27 cellular contexts compared by ENCODE assay signal in the genomic region with DNA sequence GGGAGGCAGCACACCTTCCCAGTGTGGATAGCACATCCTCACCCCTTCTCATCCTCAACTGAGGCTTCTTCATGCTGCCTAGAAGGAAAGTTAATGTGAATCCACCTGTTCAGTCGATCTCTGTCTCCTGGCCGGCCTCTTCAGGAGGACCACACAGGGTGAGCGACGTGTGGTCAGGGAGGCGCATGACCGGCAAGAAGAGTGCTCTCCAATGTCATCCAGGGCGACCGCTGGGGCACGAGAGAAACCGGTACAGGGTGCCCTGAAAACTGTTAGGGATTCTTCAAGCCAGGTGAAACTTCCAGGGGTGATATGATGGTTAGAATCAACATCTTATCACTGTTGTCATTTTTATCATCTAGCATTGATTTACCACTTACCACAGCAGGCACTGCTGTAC. TPM values are rescaled to one million over a fixed set of nuclear protein-coding genes. Genes with fewer than 3 reads are reported as not detected.
"Had no signal": no experiment of that assay in that cellular context is flagged by ENCODE, and none has a peak within 500 bp of the region (broad histone marks: within the 10 kb centered on the region; RNA-seq: fewer than 3 reads in every experiment).

No MANE protein-coding gene starts in this region.

- H3K9me3 ChIP-seq: SJSA1 had no signal

- H3K4me1 ChIP-seq: SJSA1 had no signal

- H3K27me3 Mint-ChIP-seq: T-cell had no signal

- FAIRE-seq: HTR-8/SVneo, K562, RCC 7860 had no signal

- H3K4me3 ChIP-seq: K562, SJSA1, SK-N-MC had no signal

- H3K27me3 ChIP-seq: SJSA1 had no signal

- H3K9ac ChIP-seq: KMS-11 had no signal

- H3K36me3 Mint-ChIP-seq: IgD-negative memory B cell had no signal

- H3K9me3 Mint-ChIP-seq: IgD-negative memory B cell, T-cell had no signal

- ATAC-seq: K562, T-cell had no signal

- H3K4me3 Mint-ChIP-seq: IgD-negative memory B cell, T-cell had no signal

- DNase-seq: Kasumi-1, MM.1S, NCI-H1092 treated with DMSO at 0.1 percent for 48 hours, NCI-H1436 treated with DMSO at 0.1 percent for 48 hours, NCI-H1694, NCI-H2029, NCI-H2081 treated with DMSO at 0.1 percent for 48 hours, NCI-H2171, NCI-H226, NCI-H446, NCI-H510A, NCI-H524 treated with DMSO at 0.1 percent for 48 hours, NCI-H69, NCI-H774, Right ventricle myocardium superior, RPMI8226, SIG-M5, SW 1271, T-cell had no signal

- H3K27ac Mint-ChIP-seq: IgD-negative memory B cell, T-cell had no signal

- H3K27ac ChIP-seq: HL-60, KMS-11, SJSA1, SK-N-MC had no signal

- H3K36me3 ChIP-seq: SJSA1 had no signal

- H3K4me1 Mint-ChIP-seq: IgD-negative memory B cell had no signal

RNA-seq across cellular contexts. Expression of a gene that starts 43.0 kb away (rescaled TPM):
- total RNA-seq: SJSA1 had no signal
- polyA plus RNA-seq: IgD-negative memory B cell, K562 had no signal
